In the genomic region with DNA sequence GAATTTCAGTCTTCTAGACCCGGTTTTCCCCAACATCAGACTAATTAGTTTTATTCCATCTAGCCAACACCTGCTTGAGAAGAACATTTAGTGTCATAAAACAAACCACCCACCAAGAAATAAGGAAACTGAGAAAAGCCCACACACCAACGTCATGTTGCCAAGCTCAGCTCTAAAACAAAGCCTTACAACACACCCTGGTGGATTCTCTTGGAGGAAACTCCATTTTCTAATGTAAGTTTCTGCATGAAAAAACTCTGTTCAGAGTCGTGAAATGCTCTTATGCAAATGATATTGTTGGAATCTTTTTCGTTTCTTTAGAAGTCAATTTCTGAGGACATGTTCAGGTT, we compare ENCODE assay signal across 9 cellular contexts.
DNase-seq lines count a peak whose midpoint lies in the region; ATAC-seq and TF ChIP-seq lines count a peak whose summit lies in the region.
"Had no signal": no experiment of that assay in that cellular context is flagged by ENCODE, and none has a peak within 500 bp of the region (broad histone marks: within the 10 kb centered on the region; RNA-seq: fewer than 3 reads in every experiment).

No MANE protein-coding gene starts in this region.

- TF ChIP-seq CTCF in GM10248 (IDR thresholded peaks at IDR 0.05; ENCODE audit: control extremely low read depth, extremely low read depth, low read depth, missing control alignments), result no peak

- peak; percentile 61 for ATAC-seq in GM19328 (IDR thresholded peaks at IDR 0.05; ENCODE audit: unreplicated experiment)
- ATAC-seq in HG02763 (IDR thresholded peaks at IDR 0.05; ENCODE audit: unreplicated experiment), result peak; percentile 38
- ATAC-seq in HG03565 (IDR thresholded peaks at IDR 0.05; ENCODE audit: unreplicated experiment), result peak; percentile 61
- ATAC-seq in HG03457 (IDR thresholded peaks at IDR 0.05; ENCODE audit: unreplicated experiment), result no peak

- CTCF ChIA-PET in GM10248 (lab: Yijun Ruan, JAX), result interaction anchor here (0.7 to 7.6 kb wide), 20 partner anchors 9 to 411 kb away, joined by 3 to 504 read pairs (median 6); no protein-coding TSS in a partner anchor

- DNase-seq in GM10248 (ENCODE audit: extremely low spot score), result peak; percentile 34
- no peak for DNase-seq in NCI-H1436 (lab: John Stamatoyannopoulos, UW)
- DNase-seq in NCI-H1048 (lab: John Stamatoyannopoulos, UW), result no peak
- DNase-seq in foreskin melanocyte, result no peak
- DNase-seq: activated naive CD4-positive, alpha-beta T cell treated with anti-CD3 and anti-CD28 coated beads, Interleukin-2, amount 10 ng/mL, durations not matched to agents 7 days and 5 days had no signal

- POLR2A ChIA-PET in GM10248 (lab: Yijun Ruan, JAX), result no interaction called here
